Comparison of ENCODE assay signal across 25 cellular contexts in genomic region chr3:107654218-107654617, GRCh38.
"Had no signal": no experiment of that assay in that cellular context is flagged by ENCODE, and none has a peak within 500 bp of the region (broad histone marks: within the 10 kb centered on the region; RNA-seq: fewer than 3 reads in every experiment).

No MANE protein-coding gene starts in this region.

- H3K27me3 ChIP-seq: ovary, right atrium auricular region, suprapubic skin, tibial artery, upper lobe of right lung had no signal

- H3K27me3 Mint-ChIP-seq: naive thymus-derived CD4-positive, alpha-beta T cell; natural killer cell treated with Interleukin-12 subunit alpha and Interleukin-12 subunit beta and Interleukin-15 and Interleukin-18, amount 100 ng/mL, for 72 hours; progenitor cell of endocrine pancreas; stimulated activated naive CD8-positive, alpha-beta T cell treated with anti-CD3 and anti-CD28 coated beads, Interleukin-15, Interleukin-2, amounts not matched to agents 100 ng/mL and 50 ng/mL, for 24 hours had no signal

- H3K27ac ChIP-seq: left ventricle myocardium inferior, ovary, right atrium auricular region, skin epidermis, suprapubic skin, thoracic aorta, tibial artery, upper lobe of right lung had no signal

- FAIRE-seq: urothelium cell line had no signal

- H3K36me3 Mint-ChIP-seq: natural killer cell treated with Interleukin-12 subunit alpha and Interleukin-12 subunit beta and Interleukin-15 and Interleukin-18, amount 100 ng/mL, for 72 hours; stimulated activated effector memory CD8-positive, alpha-beta T cell treated with anti-CD3 and anti-CD28 coated beads, Interleukin-12 subunit alpha, Interleukin-12 subunit beta, amount 100 ng/mL, for 72 hours had no signal

- H3K9me3 Mint-ChIP-seq: immature natural killer cell; naive thymus-derived CD4-positive, alpha-beta T cell; natural killer cell treated with Interleukin-12 subunit alpha and Interleukin-12 subunit beta and Interleukin-15 and Interleukin-18, amount 100 ng/mL, for 72 hours; stimulated activated effector memory CD8-positive, alpha-beta T cell treated with anti-CD3 and anti-CD28 coated beads, Interleukin-12 subunit alpha, Interleukin-12 subunit beta, amount 100 ng/mL, for 72 hours had no signal

- H3K36me3 ChIP-seq: left ventricle myocardium inferior, ovary, right atrium auricular region, suprapubic skin, thoracic aorta, tibial artery, upper lobe of right lung had no signal

- H3K4me1 ChIP-seq: right atrium auricular region had no signal

- H3K4me3 Mint-ChIP-seq: immature natural killer cell; naive thymus-derived CD4-positive, alpha-beta T cell; natural killer cell treated with Interleukin-12 subunit alpha and Interleukin-12 subunit beta and Interleukin-15 and Interleukin-18, amount 100 ng/mL, for 72 hours; stimulated activated effector memory CD8-positive, alpha-beta T cell treated with anti-CD3 and anti-CD28 coated beads, Interleukin-12 subunit alpha, Interleukin-12 subunit beta, amount 100 ng/mL, for 72 hours; stimulated activated naive CD8-positive, alpha-beta T cell treated with anti-CD3 and anti-CD28 coated beads, Interleukin-15, Interleukin-2, amounts not matched to agents 100 ng/mL and 50 ng/mL, for 24 hours had no signal

- H3K27ac Mint-ChIP-seq: immature natural killer cell; natural killer cell treated with Interleukin-12 subunit alpha and Interleukin-12 subunit beta and Interleukin-15 and Interleukin-18, amount 100 ng/mL, for 72 hours; progenitor cell of endocrine pancreas; stimulated activated effector memory CD8-positive, alpha-beta T cell treated with anti-CD3 and anti-CD28 coated beads, Interleukin-12 subunit alpha, Interleukin-12 subunit beta, amount 100 ng/mL, for 72 hours; stimulated activated naive CD8-positive, alpha-beta T cell treated with anti-CD3 and anti-CD28 coated beads, Interleukin-15, Interleukin-2, amounts not matched to agents 100 ng/mL and 50 ng/mL, for 24 hours had no signal

- H3K9me3 ChIP-seq: left ventricle myocardium inferior, mucosa of descending colon, ovary, right atrium auricular region, suprapubic skin, thoracic aorta, tibial artery, upper lobe of right lung had no signal

- ATAC-seq: mucosa of descending colon; naive thymus-derived CD4-positive, alpha-beta T cell; natural killer cell treated with Interleukin-12 subunit alpha and Interleukin-12 subunit beta and Interleukin-15 and Interleukin-18, amount 100 ng/mL, for 72 hours; sciatic nerve; stimulated activated effector memory CD8-positive, alpha-beta T cell treated with anti-CD3 and anti-CD28 coated beads, Interleukin-12 subunit alpha, Interleukin-12 subunit beta, amount 100 ng/mL, for 72 hours; upper lobe of right lung had no signal

- H3K4me3 ChIP-seq: left ventricle myocardium inferior, lung, mucosa of descending colon, ovary, right atrium auricular region, skin epidermis, suprapubic skin, thoracic aorta, tibial artery, upper lobe of right lung had no signal

- DNase-seq: hypothalamus; immature natural killer cell; left ventricle myocardium inferior; midbrain; mucosa of descending colon; naive thymus-derived CD4-positive, alpha-beta T cell; ovary; stimulated activated CD4-positive, alpha-beta T cell treated with anti-CD3 and anti-CD28 coated beads, Interleukin-12 subunit alpha, Interleukin-12 subunit beta, amount 100 ng/mL, for 4 hours; stimulated activated CD4-positive, alpha-beta T cell treated with anti-CD3 and anti-CD28 coated beads, Interleukin-15, amount 100 ng/mL, for 24 hours; stimulated activated CD4-positive, alpha-beta T cell treated with anti-CD3 and anti-CD28 coated beads, Interleukin-4, amount 100 ng/mL, for 24 hours; stimulated activated naive CD4-positive, alpha-beta T cell; tibial artery; trophoblast cell; upper lobe of right lung had no signal
